8 cellular contexts compared by ENCODE assay signal in genomic region chr4:40200881-40201797, GRCh38. TPM values are rescaled to one million over a fixed set of nuclear protein-coding genes. Genes with fewer than 3 reads are reported as not detected.
DNase-seq lines count a peak whose midpoint lies in the region; ATAC-seq, FAIRE-seq and TF ChIP-seq lines count a peak whose summit lies in the region.

No MANE protein-coding gene starts in this region.

- TF ChIP-seq CTCF in A673 (conservative IDR thresholded peaks at IDR 0.05; ENCODE audit: low read depth, low read length) (no peak), adrenal gland (IDR thresholded peaks at IDR 0.05) (no peak), D721Med (IDR thresholded peaks at IDR 0.05; ENCODE audit: insufficient read depth, missing control alignments) (no peak), gastroesophageal sphincter (IDR thresholded peaks at IDR 0.05) (no peak)

- H3K27ac ChIP-seq in A673 (ENCODE audit: low read depth, low read length, poor library complexity, severe bottlenecking) (peak overlapping the region; percentile 97), adrenal gland (peak overlapping the region in 2 of 5 donors; percentile 13 to 44), gastroesophageal sphincter (no peak overlapping the region)

- DNase-seq in A673 (ENCODE audit: low spot score): no peak
- DNase-seq in RPMI8226: peak; percentile 14
- DNase-seq in fibroblast of gingiva (ENCODE audit: low read depth): peak; percentile 19
- no peak for DNase-seq in adrenal gland
- no peak for DNase-seq in D721Med (ENCODE audit: insufficient read length, low spot score)

- intact Hi-C loops in A673 (cut with micrococcal nuclease; ENCODE audit: unreplicated experiment) (no loop called here), adrenal gland (cut with DNase I) (no loop called here)

- 63 to 68% (median 65%) methylated on average over 13 of the region's 13 CpGs for WGBS in adrenal gland, 4 donors
- 56 to 70% methylated on average over 13 of the region's 13 CpGs for WGBS in gastroesophageal sphincter (ENCODE audit: low coverage in 1 of 2), 2 donors

- CTCF ChIA-PET in A673 (lab: Charles Lee): no interaction called here

- TF ChIP-seq EP300 in gastroesophageal sphincter (IDR thresholded peaks at IDR 0.05): no peak

- H3K4me3 ChIP-seq in A673 (ENCODE audit: low read depth, low read length, poor library complexity, severe bottlenecking): peak overlapping the region; percentile 78
- peak overlapping the region in 1 of 4 donors; percentile 15 for H3K4me3 ChIP-seq in adrenal gland
- no peak overlapping the region for H3K4me3 ChIP-seq in gastroesophageal sphincter

- ATAC-seq in GM19455 (IDR thresholded peaks at IDR 0.05; ENCODE audit: unreplicated experiment) (no peak), gastroesophageal sphincter (no peak)

- FAIRE-seq in D721Med (lab: Jason Lieb, UNC): no peak

- no peaks in the 10 kb centered on the region for H3K27me3 ChIP-seq in A673 (replicated peaks; ENCODE audit: insufficient read depth, low read depth, low read length, poor library complexity)
- no peaks in the 10 kb centered on the region for H3K27me3 ChIP-seq in adrenal gland
- H3K27me3 ChIP-seq in gastroesophageal sphincter: peaks cover 5% of the 10 kb centered on the region

- POLR2A ChIA-PET in A673 (lab: Charles Lee; ENCODE audit: low non-redundant PET): no interaction called here

- TF ChIP-seq POLR2A in GM19099 (IDR thresholded peaks at IDR 0.05; ENCODE audit: extremely low read depth, insufficient read length, low read depth) (peak; percentile 59), adrenal gland (IDR thresholded peaks at IDR 0.05) (no peak), gastroesophageal sphincter (IDR thresholded peaks at IDR 0.05) (no peak)

- H3K36me3 ChIP-seq in A673 (ENCODE audit: insufficient read depth, low read length, poor library complexity, severe bottlenecking) (peaks cover 17% of the 10 kb centered on the region), adrenal gland (replicated peaks in 1 of 2) (no peaks in the 10 kb centered on the region), gastroesophageal sphincter (no peaks in the 10 kb centered on the region)

- H3K4me1 ChIP-seq in A673 (ENCODE audit: insufficient read depth, low read length, poor library complexity, severe bottlenecking) (peaks cover 50% of the 10 kb centered on the region), adrenal gland (replicated peaks in 1 of 2) (no peaks in the 10 kb centered on the region), gastroesophageal sphincter (no peaks in the 10 kb centered on the region)

- H3K9me3 ChIP-seq in A673 (ENCODE audit: low read depth, low read length, poor library complexity, severe bottlenecking): no peaks in the 10 kb centered on the region
- no peaks in the 10 kb centered on the region for H3K9me3 ChIP-seq in adrenal gland (replicated peaks in 1 of 3)
- H3K9me3 ChIP-seq in gastroesophageal sphincter: no peaks in the 10 kb centered on the region

- BruUV-seq in A673 (replicated peaks; lab: Mats Ljungman, UMichigan): no TSS peak

RNA-seq across cellular contexts. Expression of gene RHOH, which starts 4.3 kb away (rescaled TPM):
- total RNA-seq in A673 (2021) (66.8 and 74.2 TPM in 2 replicates), adrenal gland (1 to 10 TPM in 4 of 8 donors, under 1 TPM in 3, not detected in 1; 0.84 to 3.4 (median 1.2) TPM), gastroesophageal sphincter (1 to 10 TPM in 2 of 4 donors, under 1 TPM in 2; 0.42 to 4.4 (median 1.0) TPM)
- 1 to 10 TPM in 1 of 3 donors, under 1 TPM in 2; 0.56 to 1.1 (median 0.61) TPM for polyA plus RNA-seq in adrenal gland

Comparison
In these comparisons a context has a peak if more than half of its experiments do, and no peak if none do; other contexts are left out.
1. DNase-seq: peak in RPMI8226 (single experiment) and fibroblast of gingiva (single experiment); none in A673 (single experiment), adrenal gland (0 of 7) and D721Med (single experiment).
2. RNA of gene RHOH, which starts 4.3 kb away (total RNA-seq): 66.8 to 74.2 TPM in A673; 0.42 to 4.4 TPM in gastroesophageal sphincter and 0.84 to 3.4 TPM in adrenal gland; every median in the first group is over 10 times any median in the second.